Comparison of ENCODE assay signal across 1 cellular context in genomic region chr15:41934843-41935242, GRCh38.
TF ChIP-seq lines count a peak whose summit lies in the region.

No MANE protein-coding gene starts in this region.

TF ChIP-seq in WTC11, 78 proteins besides CTCF, POLR2A, EP300 and RAD21 (continued from another document):
- TF ChIP-seq, protein P1, sequence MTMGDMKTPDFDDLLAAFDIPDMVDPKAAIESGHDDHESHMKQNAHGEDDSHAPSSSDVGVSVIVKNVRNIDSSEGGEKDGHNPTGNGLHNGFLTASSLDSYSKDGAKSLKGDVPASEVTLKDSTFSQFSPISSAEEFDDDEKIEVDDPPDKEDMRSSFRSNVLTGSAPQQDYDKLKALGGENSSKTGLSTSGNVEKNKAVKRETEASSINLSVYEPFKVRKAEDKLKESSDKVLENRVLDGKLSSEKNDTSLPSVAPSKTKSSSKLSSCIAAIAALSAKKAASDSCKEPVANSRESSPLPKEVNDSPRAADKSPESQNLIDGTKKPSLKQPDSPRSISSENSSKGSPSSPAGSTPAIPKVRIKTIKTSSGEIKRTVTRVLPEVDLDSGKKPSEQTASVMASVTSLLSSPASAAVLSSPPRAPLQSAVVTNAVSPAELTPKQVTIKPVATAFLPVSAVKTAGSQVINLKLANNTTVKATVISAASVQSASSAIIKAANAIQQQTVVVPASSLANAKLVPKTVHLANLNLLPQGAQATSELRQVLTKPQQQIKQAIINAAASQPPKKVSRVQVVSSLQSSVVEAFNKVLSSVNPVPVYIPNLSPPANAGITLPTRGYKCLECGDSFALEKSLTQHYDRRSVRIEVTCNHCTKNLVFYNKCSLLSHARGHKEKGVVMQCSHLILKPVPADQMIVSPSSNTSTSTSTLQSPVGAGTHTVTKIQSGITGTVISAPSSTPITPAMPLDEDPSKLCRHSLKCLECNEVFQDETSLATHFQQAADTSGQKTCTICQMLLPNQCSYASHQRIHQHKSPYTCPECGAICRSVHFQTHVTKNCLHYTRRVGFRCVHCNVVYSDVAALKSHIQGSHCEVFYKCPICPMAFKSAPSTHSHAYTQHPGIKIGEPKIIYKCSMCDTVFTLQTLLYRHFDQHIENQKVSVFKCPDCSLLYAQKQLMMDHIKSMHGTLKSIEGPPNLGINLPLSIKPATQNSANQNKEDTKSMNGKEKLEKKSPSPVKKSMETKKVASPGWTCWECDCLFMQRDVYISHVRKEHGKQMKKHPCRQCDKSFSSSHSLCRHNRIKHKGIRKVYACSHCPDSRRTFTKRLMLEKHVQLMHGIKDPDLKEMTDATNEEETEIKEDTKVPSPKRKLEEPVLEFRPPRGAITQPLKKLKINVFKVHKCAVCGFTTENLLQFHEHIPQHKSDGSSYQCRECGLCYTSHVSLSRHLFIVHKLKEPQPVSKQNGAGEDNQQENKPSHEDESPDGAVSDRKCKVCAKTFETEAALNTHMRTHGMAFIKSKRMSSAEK (CRISPR knock-in tag; IDR thresholded peaks at IDR 0.05; ENCODE audit: borderline replicate concordance), result no peak
